Comparison of ENCODE assay signal across 12 cellular contexts in the genomic region with DNA sequence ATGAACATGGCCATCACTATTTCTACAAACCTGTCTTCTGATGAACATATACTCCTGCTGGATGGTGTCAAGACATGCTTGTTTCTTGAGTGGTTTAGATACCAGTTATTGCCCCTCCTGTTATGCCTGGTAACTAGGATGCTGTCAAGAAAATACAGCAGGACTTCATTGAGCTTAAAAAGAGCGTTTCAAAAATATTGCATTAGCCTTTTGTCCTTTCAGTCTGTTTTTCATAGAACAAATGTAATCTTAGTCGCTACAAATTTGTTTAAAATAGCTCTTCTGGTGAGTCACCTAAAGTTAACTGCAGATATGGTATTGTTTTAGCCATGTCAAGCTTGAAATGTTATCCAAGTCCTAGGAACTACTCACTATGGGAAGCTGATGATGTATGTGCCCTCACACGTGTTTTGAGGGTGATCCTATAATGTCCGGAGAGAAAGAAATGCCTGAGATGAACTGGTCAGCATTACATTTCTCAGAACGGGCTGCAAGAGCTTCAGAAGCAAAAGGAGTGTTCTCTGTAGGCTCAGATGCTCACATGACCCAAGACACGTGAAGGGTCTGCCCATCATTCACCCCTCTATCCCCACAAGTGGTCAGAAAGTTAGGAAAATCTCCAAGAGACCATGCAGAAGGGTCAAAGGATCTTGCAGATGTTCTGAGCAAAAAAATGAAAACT. TPM values are rescaled to one million over a fixed set of nuclear protein-coding genes. Genes with fewer than 3 reads are reported as not detected.
DNase-seq lines count a peak whose midpoint lies in the region; ATAC-seq and TF ChIP-seq lines count a peak whose summit lies in the region.
"Had no signal": no experiment of that assay in that cellular context is flagged by ENCODE, and none has a peak within 500 bp of the region (broad histone marks: within the 10 kb centered on the region; RNA-seq: fewer than 3 reads in every experiment).

No MANE protein-coding gene starts in this region.

- in situ Hi-C loops in GM23248 (cut with MboI) = loop anchor here (10.0 kb wide), 1 partner anchor 409 kb away; no protein-coding TSS in a partner anchor

- no peak for TF ChIP-seq POLR2A in prostate gland (IDR thresholded peaks at IDR 0.05)

- intact Hi-C loops in ascending aorta (cut with DNase I) = loop anchor here (5.0 kb wide), 1 partner anchor 42 kb away; no protein-coding TSS in a partner anchor
- intact Hi-C loops in prostate gland (cut with DNase I) = loop anchor here (10.0 kb wide), 1 partner anchor 471 kb away; no protein-coding TSS in a partner anchor

- H3K4me1 Mint-ChIP-seq in stimulated activated effector memory CD8-positive, alpha-beta T cell treated with anti-CD3 and anti-CD28 coated beads, Interleukin-12 subunit alpha, Interleukin-12 subunit beta, amount 100 ng/mL, for 72 hours = peaks cover 16% of the 10 kb centered on the region

- peak; percentile 86 for DNase-seq in GM23248
- DNase-seq in ascending aorta (ENCODE audit: low spot score in 2 of 2) = no peak
- DNase-seq in hepatic stellate cell (ENCODE audit: low spot score) = peak; percentile 58
- DNase-seq in stimulated activated effector memory CD8-positive, alpha-beta T cell treated with anti-CD3 and anti-CD28 coated beads, Interleukin-12 subunit alpha, Interleukin-12 subunit beta, amount 100 ng/mL, for 72 hours (ENCODE audit: low spot score in 2 of 2) = no peak
- no peak for DNase-seq in DMS 273 treated with DMSO at 0.1 percent for 48 hours (lab: John Stamatoyannopoulos, UW)
- DNase-seq in prostate gland (ENCODE audit: low spot score) = no peak
- DNase-seq in NCI-H2171 treated with DMSO at 0.1 percent for 48 hours (lab: John Stamatoyannopoulos, UW) = no peak
- DNase-seq: activated gamma-delta T cell treated with Interleukin-2 at 50 U/mL for 16 hours, endodermal cell, NCI-H2081 had no signal

- H3K4me1 ChIP-seq in GM23248 (ENCODE audit: insufficient read depth) (peaks cover 79% of the 10 kb centered on the region), ascending aorta (peaks cover 12 to 56% of the 10 kb centered on the region in 2 donors), prostate gland (replicated peaks) (no peaks in the 10 kb centered on the region)

- peak overlapping the region; percentile 39 for H3K4me2 ChIP-seq in GM23248 (ENCODE audit: unreplicated experiment)

- peak overlapping the region; percentile 80 for H3K27ac ChIP-seq in GM23248
- H3K27ac ChIP-seq in ascending aorta = peak overlapping the region; percentile 64 to 81
- H3K27ac ChIP-seq in prostate gland = no peak overlapping the region

- H3K27me3 ChIP-seq in GM23248 (replicated peaks; ENCODE audit: insufficient read depth) = no peaks in the 10 kb centered on the region
- H3K27me3 ChIP-seq in ascending aorta = no peaks in the 10 kb centered on the region
- H3K27me3 ChIP-seq in prostate gland (replicated peaks; ENCODE audit: insufficient read depth) = no peaks in the 10 kb centered on the region
- H3K27me3 ChIP-seq: ovary had no signal

- H3K36me3 ChIP-seq in GM23248 (ENCODE audit: low read depth) = no peaks in the 10 kb centered on the region
- H3K36me3 ChIP-seq in ascending aorta = no peaks in the 10 kb centered on the region
- H3K36me3 ChIP-seq in prostate gland = no peaks in the 10 kb centered on the region
- H3K36me3 ChIP-seq: ovary had no signal

- no peaks in the 10 kb centered on the region for H4K20me1 ChIP-seq in GM23248 (ENCODE audit: insufficient read depth)

- peaks cover 5% of the 10 kb centered on the region for H3K36me3 Mint-ChIP-seq in stimulated activated effector memory CD8-positive, alpha-beta T cell treated with anti-CD3 and anti-CD28 coated beads, Interleukin-12 subunit alpha, Interleukin-12 subunit beta, amount 100 ng/mL, for 72 hours

- peak overlapping the region; percentile 49 for H3K9ac ChIP-seq in GM23248

- ATAC-seq in stimulated activated effector memory CD8-positive, alpha-beta T cell treated with anti-CD3 and anti-CD28 coated beads, Interleukin-12 subunit alpha, Interleukin-12 subunit beta, amount 100 ng/mL, for 72 hours = no peak
- no peak for ATAC-seq in GM19324 (IDR thresholded peaks at IDR 0.05; ENCODE audit: low FRiP score, unreplicated experiment)

- H3K9me2 ChIP-seq in GM23248 (ENCODE audit: insufficient read depth) = no peaks in the 10 kb centered on the region

- H3F3A ChIP-seq in GM23248 (ENCODE audit: insufficient read depth) = peaks cover 75% of the 10 kb centered on the region

- TF ChIP-seq CTCF in ascending aorta (IDR thresholded peaks at IDR 0.05) (no peak), prostate gland (IDR thresholded peaks at IDR 0.05) (no peak)

- 0 to 2% methylated on average over 6 of the region's 6 CpGs for WGBS in GM23248 (ENCODE audit: low coverage in 1 of 2, low lambda C conversion rate in 2 of 2, missing lambda C conversion rate in 2 of 2), 2 experiments
- WGBS in prostate gland = 50% methylated on average over 6 of the region's 6 CpGs

- H3K9me3 ChIP-seq in GM23248 (ENCODE audit: low read depth) (no peaks in the 10 kb centered on the region), ascending aorta (no peaks in the 10 kb centered on the region), prostate gland (no peaks in the 10 kb centered on the region)
- H3K9me3 ChIP-seq: ovary had no signal

- H3K27ac Mint-ChIP-seq in stimulated activated effector memory CD8-positive, alpha-beta T cell treated with anti-CD3 and anti-CD28 coated beads, Interleukin-12 subunit alpha, Interleukin-12 subunit beta, amount 100 ng/mL, for 72 hours = peak overlapping the region; percentile 17
- H3K27ac Mint-ChIP-seq: endodermal cell had no signal

- H3K4me3 Mint-ChIP-seq in stimulated activated effector memory CD8-positive, alpha-beta T cell treated with anti-CD3 and anti-CD28 coated beads, Interleukin-12 subunit alpha, Interleukin-12 subunit beta, amount 100 ng/mL, for 72 hours = no peak overlapping the region
- H3K4me3 Mint-ChIP-seq: endodermal cell had no signal

- H2AFZ ChIP-seq in GM23248 = no peak overlapping the region; the same call in 1 of the 2 replicates

- H3K4me3 ChIP-seq in GM23248 (no peak overlapping the region), ascending aorta (no peak overlapping the region), prostate gland (no peak overlapping the region)
- H3K4me3 ChIP-seq: ovary had no signal

- H3K9me3 Mint-ChIP-seq in stimulated activated effector memory CD8-positive, alpha-beta T cell treated with anti-CD3 and anti-CD28 coated beads, Interleukin-12 subunit alpha, Interleukin-12 subunit beta, amount 100 ng/mL, for 72 hours = no peaks in the 10 kb centered on the region
- H3K9me3 Mint-ChIP-seq: endodermal cell had no signal

- H3K79me2 ChIP-seq in GM23248 (ENCODE audit: insufficient read depth) = no peaks in the 10 kb centered on the region

RNA-seq across cellular contexts. Expression of gene ADM, which starts 20.7 kb away (rescaled TPM):
- total RNA-seq in GM23248 (2014; rRNA removed; shearing (Covaris generic)) = 537 and 551 TPM in 2 replicates
- polyA plus RNA-seq in GM23248 (2016; fragmentation: Nextera tagmentation; extraction: Ambion mirVana) = 451 and 460 TPM in 2 replicates
- total RNA-seq in ascending aorta (56.8 TPM), prostate gland (10 to 100 TPM; 20.4 to 33.7 TPM)

RNA-seq across cellular contexts. Expression of gene SBF2, which starts 31.5 kb away (rescaled TPM):
- total RNA-seq in GM23248 (2014; rRNA removed; shearing (Covaris generic)) = 32.7 and 42.7 TPM in 2 replicates
- polyA plus RNA-seq in GM23248 (2016; fragmentation: Nextera tagmentation; extraction: Ambion mirVana) = 18.8 and 21.9 TPM in 2 replicates
- total RNA-seq in ascending aorta (34.5 TPM), prostate gland (10 to 100 TPM; 35.9 to 56.7 TPM)

Comparison
In these comparisons a context has a peak if more than half of its experiments do, and no peak if none do; other contexts are left out.
1. DNase-seq: peak in GM23248 (single experiment) and hepatic stellate cell (single experiment); none in ascending aorta (0 of 2), stimulated activated effector memory CD8-positive, alpha-beta T cell treated with anti-CD3 and anti-CD28 coated beads, Interleukin-12 subunit alpha, Interleukin-12 subunit beta, amount 100 ng/mL, for 72 hours (0 of 2), DMS 273 treated with DMSO at 0.1 percent for 48 hours (single experiment), prostate gland (single experiment) and NCI-H2171 treated with DMSO at 0.1 percent for 48 hours (single experiment).
2. H3K27ac ChIP-seq: peak in GM23248 (single experiment) and ascending aorta (2 of 2); none in prostate gland (0 of 2).